17 cellular contexts compared by ENCODE assay signal in genomic region chr1:198203434-198203833, GRCh38. TPM values are rescaled to one million over a fixed set of nuclear protein-coding genes. Genes with fewer than 3 reads are reported as not detected.
A peak's percentile ranks its signal among the peaks of the same experiment; 100 is the strongest.
DNase-seq lines count a peak whose midpoint lies in the region; ATAC-seq and TF ChIP-seq lines count a peak whose summit lies in the region.
"Had no signal": no experiment of that assay in that cellular context is flagged by ENCODE, and none has a peak within 500 bp of the region (broad histone marks: within the 10 kb centered on the region; RNA-seq: fewer than 3 reads in every experiment).

No MANE protein-coding gene starts in this region.

- no peak overlapping the region for H3K4me3 Mint-ChIP-seq in activated T-cell treated with anti-CD3 and anti-CD28 coated beads, Interleukin-2, amount 50 U/mL, for 24 hours
- H3K4me3 Mint-ChIP-seq in effector memory CD8-positive, alpha-beta T cell = peak overlapping the region; percentile 36 to 86
- no peak overlapping the region for H3K4me3 Mint-ChIP-seq in osteocyte (ENCODE audit: unreplicated experiment)
- H3K4me3 Mint-ChIP-seq in T-cell = no peak overlapping the region

- CTCF ChIA-PET in T-cell (lab: Charles Lee) = interaction anchor here in 1 of 2 donors (0.6 kb wide), 1 partner anchor 824 kb away, joined by 5 read pairs; no protein-coding TSS in a partner anchor

- no peak for DNase-seq in activated T-cell treated with anti-CD3 and anti-CD28 coated beads, Interleukin-2, amount 50 U/mL, for 24 hours
- no peak for DNase-seq in activated T-cell treated with anti-CD3 and anti-CD28 coated beads, Interleukin-2, amount 50 U/mL, for 1 hour
- no peak for DNase-seq in effector memory CD8-positive, alpha-beta T cell
- DNase-seq in osteocyte (ENCODE audit: extremely low spot score, unreplicated experiment) (no peak), T-cell (no peak), left ventricle myocardium superior (no peak)
- no peak for DNase-seq in stimulated activated CD4-positive, alpha-beta T cell treated with anti-CD3 and anti-CD28 coated beads, Interleukin-2, amount 100 ng/mL, for 48 hours
- DNase-seq: activated CD4-positive, CD25-positive, alpha-beta regulatory T cell; heart left ventricle; immature natural killer cell; Kasumi-1; NCI-H1436 treated with DMSO at 0.1 percent for 48 hours; NCI-H345; retina; T-helper 2 cell had no signal

- no peak for TF ChIP-seq CTCF in osteocyte (IDR thresholded peaks at IDR 0.05)

- H3K36me3 Mint-ChIP-seq in activated T-cell treated with anti-CD3 and anti-CD28 coated beads, Interleukin-2, amount 50 U/mL, for 24 hours (ENCODE audit: low read depth) = peaks cover 17% of the 10 kb centered on the region
- peaks cover 1% of the 10 kb centered on the region for H3K36me3 Mint-ChIP-seq in effector memory CD8-positive, alpha-beta T cell (ENCODE audit: insufficient read depth)
- no peaks in the 10 kb centered on the region for H3K36me3 Mint-ChIP-seq in osteocyte (ENCODE audit: unreplicated experiment)
- peaks cover 6% of the 10 kb centered on the region for H3K36me3 Mint-ChIP-seq in T-cell
- H3K36me3 Mint-ChIP-seq: immature natural killer cell had no signal

- H3K27me3 Mint-ChIP-seq in activated T-cell treated with anti-CD3 and anti-CD28 coated beads, Interleukin-2, amount 50 U/mL, for 24 hours = no peaks in the 10 kb centered on the region
- H3K27me3 Mint-ChIP-seq in effector memory CD8-positive, alpha-beta T cell = no peaks in the 10 kb centered on the region
- no peaks in the 10 kb centered on the region for H3K27me3 Mint-ChIP-seq in osteocyte (ENCODE audit: unreplicated experiment)
- no peaks in the 10 kb centered on the region for H3K27me3 Mint-ChIP-seq in T-cell

- ATAC-seq in SK-N-SH treated with all-trans-retinoic acid at 6 μM for 48 hours = peak; percentile 3; the same call in 1 of the 3 replicates
- ATAC-seq in effector memory CD8-positive, alpha-beta T cell (replicated peaks) = no peak
- no peak for ATAC-seq in T-cell (replicated peaks in 1 of 4)
- ATAC-seq in left ventricle myocardium superior = no peak
- ATAC-seq: heart left ventricle, Right ventricle myocardium inferior had no signal

- POLR2A ChIA-PET in T-cell (lab: Charles Lee) = no interaction called here

- H3K27ac Mint-ChIP-seq in activated T-cell treated with anti-CD3 and anti-CD28 coated beads, Interleukin-2, amount 50 U/mL, for 24 hours = peak overlapping the region; percentile 95
- peak overlapping the region in 1 of 2 donors; percentile 97 for H3K27ac Mint-ChIP-seq in effector memory CD8-positive, alpha-beta T cell
- H3K27ac Mint-ChIP-seq in osteocyte (ENCODE audit: unreplicated experiment) = peak overlapping the region; percentile 35
- no peak overlapping the region for H3K27ac Mint-ChIP-seq in T-cell

- H3K9me3 Mint-ChIP-seq in activated T-cell treated with anti-CD3 and anti-CD28 coated beads, Interleukin-2, amount 50 U/mL, for 24 hours = no peaks in the 10 kb centered on the region
- no peaks in the 10 kb centered on the region for H3K9me3 Mint-ChIP-seq in effector memory CD8-positive, alpha-beta T cell
- H3K9me3 Mint-ChIP-seq in osteocyte (ENCODE audit: unreplicated experiment) = no peaks in the 10 kb centered on the region
- no peaks in the 10 kb centered on the region for H3K9me3 Mint-ChIP-seq in T-cell
- H3K9me3 Mint-ChIP-seq: immature natural killer cell had no signal

- peaks cover 80% of the 10 kb centered on the region for H3K4me1 Mint-ChIP-seq in activated T-cell treated with anti-CD3 and anti-CD28 coated beads, Interleukin-2, amount 50 U/mL, for 24 hours (ENCODE audit: low read depth)
- H3K4me1 Mint-ChIP-seq in effector memory CD8-positive, alpha-beta T cell (ENCODE audit: low read depth in 2 of 2) = peaks cover 49 to 73% of the 10 kb centered on the region in 2 donors
- H3K4me1 Mint-ChIP-seq in osteocyte (ENCODE audit: unreplicated experiment) = peaks cover 56% of the 10 kb centered on the region
- peaks cover 79 to 83% (median 81%) of the 10 kb centered on the region in 3 donors for H3K4me1 Mint-ChIP-seq in T-cell

- intact Hi-C loops in left ventricle myocardium superior (cut with micrococcal nuclease) = no loop called here

TF ChIP-seq in SK-N-SH treated with all-trans-retinoic acid at 6 μM for 48 hours, 23 proteins besides CTCF, POLR2A, EP300 and RAD21:
- TF ChIP-seq TOX (CRISPR knock-in tag; IDR thresholded peaks at IDR 0.05; ENCODE audit: borderline replicate concordance) (no peak), CREB5 (CRISPR knock-in tag; IDR thresholded peaks at IDR 0.05; ENCODE audit: low read depth) (no peak), ISL1 (CRISPR knock-in tag; IDR thresholded peaks at IDR 0.05) (no peak)
TF ChIP-seq in SK-N-SH treated with all-trans-retinoic acid at 6 μM for 48 hours: peak in this region for 0.

RNA-seq across cellular contexts. Expression of gene NEK7, which starts 46.6 kb away (rescaled TPM):
- 55.7 and 61.6 TPM in 2 replicates for total RNA-seq in osteocyte
- 10 to 100 TPM; 31.8 to 75.4 (median 69.9) TPM for total RNA-seq in T-cell
- 215 TPM for total RNA-seq in left ventricle myocardium superior

Comparison
In these comparisons a context has a peak if more than half of its experiments do, and no peak if none do; other contexts are left out.
1. H3K27ac Mint-ChIP-seq: peak in activated T-cell treated with anti-CD3 and anti-CD28 coated beads, Interleukin-2, amount 50 U/mL, for 24 hours (single experiment) and osteocyte (single experiment); none in T-cell (0 of 2).
2. H3K4me3 Mint-ChIP-seq: peak in effector memory CD8-positive, alpha-beta T cell (2 of 2); none in activated T-cell treated with anti-CD3 and anti-CD28 coated beads, Interleukin-2, amount 50 U/mL, for 24 hours (single experiment), osteocyte (single experiment) and T-cell (0 of 3).